In the genomic region with DNA sequence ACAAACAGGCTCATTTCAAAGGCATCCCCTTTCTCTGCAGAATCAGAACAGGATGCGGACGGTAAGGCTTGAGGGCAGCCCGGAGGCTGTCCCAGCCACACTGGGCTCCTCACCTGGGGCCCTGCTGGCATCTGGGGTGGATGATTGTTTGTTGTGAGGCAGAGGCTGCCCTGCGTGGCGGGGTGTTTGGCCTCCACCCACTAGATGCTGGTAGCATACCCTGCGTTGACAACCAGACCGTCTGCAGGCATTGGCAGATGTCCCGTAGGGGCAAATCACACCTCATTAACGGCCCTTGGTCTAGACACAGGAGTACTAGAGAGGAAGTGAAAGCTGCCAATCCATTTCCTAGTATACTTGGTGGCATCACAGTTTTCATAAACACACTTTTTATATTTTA, we compare ENCODE assay signal across 9 cellular contexts. TPM values are rescaled to one million over a fixed set of nuclear protein-coding genes. Genes with fewer than 3 reads are reported as not detected.
DNase-seq lines count a peak whose midpoint lies in the region; ATAC-seq, FAIRE-seq and TF ChIP-seq lines count a peak whose summit lies in the region.
"Had no signal": no experiment of that assay in that cellular context is flagged by ENCODE, and none has a peak within 500 bp of the region (broad histone marks: within the 10 kb centered on the region; RNA-seq: fewer than 3 reads in every experiment).

No MANE protein-coding gene starts in this region.

- H3K9me3 Mint-ChIP-seq in endodermal cell (no peaks in the 10 kb centered on the region), nephron progenitor cell (no peaks in the 10 kb centered on the region)

- no peak overlapping the region for H3K4me3 Mint-ChIP-seq in endodermal cell
- no peak overlapping the region for H3K4me3 Mint-ChIP-seq in nephron progenitor cell

- H3K27me3 Mint-ChIP-seq in endodermal cell (ENCODE audit: insufficient read depth) (peaks cover 2% of the 10 kb centered on the region), nephron progenitor cell (ENCODE audit: low read depth, poor library complexity) (peaks cover 23% of the 10 kb centered on the region)

- H3K4me1 Mint-ChIP-seq in endodermal cell (no peaks in the 10 kb centered on the region), nephron progenitor cell (peaks cover 17% of the 10 kb centered on the region)

- no peaks in the 10 kb centered on the region for H3K9me3 ChIP-seq in endodermal cell (ENCODE audit: control insufficient read depth, low read length)

- no peaks in the 10 kb centered on the region for H3K4me1 ChIP-seq in endodermal cell (ENCODE audit: control insufficient read depth, insufficient read depth, low read length)

- H3K27ac Mint-ChIP-seq in endodermal cell (no peak overlapping the region), nephron progenitor cell (no peak overlapping the region)

- H3K36me3 ChIP-seq in endodermal cell (ENCODE audit: control insufficient read depth, insufficient read depth, low read length), result no peaks in the 10 kb centered on the region

- TF ChIP-seq CTCF in endodermal cell (conservative IDR thresholded peaks at IDR 0.05), result no peak
- TF ChIP-seq CTCF in nephron progenitor cell (IDR thresholded peaks at IDR 0.05), result no peak

- ATAC-seq in GM21390 (IDR thresholded peaks at IDR 0.05; ENCODE audit: unreplicated experiment) (peak; percentile 89), HG03469 (IDR thresholded peaks at IDR 0.05; ENCODE audit: unreplicated experiment) (peak; percentile 87)

- H3K36me3 Mint-ChIP-seq in endodermal cell (ENCODE audit: low read depth) (peaks cover 1% of the 10 kb centered on the region), nephron progenitor cell (ENCODE audit: low read depth) (no peaks in the 10 kb centered on the region)

- DNase-seq in GM12892 (ENCODE audit: insufficient read length) (no peak), endodermal cell (peak; percentile 74), pons (ENCODE audit: low spot score) (no peak), GOT3 (lab: John Stamatoyannopoulos, UW) (no peak), NK-92 (lab: John Stamatoyannopoulos, UW; ENCODE audit: unreplicated experiment) (no peak), nephron progenitor cell (no peak)
- DNase-seq: SW 1271 had no signal

- no peak overlapping the region for H3K4me3 ChIP-seq in endodermal cell (ENCODE audit: low read length)

- no peaks in the 10 kb centered on the region for H3K27me3 ChIP-seq in endodermal cell (ENCODE audit: control insufficient read depth, insufficient read depth, low read length, poor library complexity, severe bottlenecking)

- TF ChIP-seq POLR2A in GM12892 (IDR thresholded peaks at IDR 0.05; ENCODE audit: low read depth, low read length), result no peak

- 82 to 95% methylated on average over 4 to 9 of the region's 9 CpGs for WGBS in endodermal cell (ENCODE audit: insufficient coverage in 1 of 2, insufficient read length in 1 of 2), 2 experiments

- FAIRE-seq in GM12892 (lab: Jason Lieb, UNC), result peak; percentile 74

- H3K9ac ChIP-seq in endodermal cell (ENCODE audit: extremely low read depth, low read length, poor library complexity, severe bottlenecking), result no peak overlapping the region

- no peak overlapping the region for H3K27ac ChIP-seq in endodermal cell (ENCODE audit: low read depth, low read length)

RNA-seq across cellular contexts. Expression of gene MBP, which starts 52.3 kb away (rescaled TPM):
- 26.6 TPM for polyA plus RNA-seq in GM12892 (2012; ENCODE audit: missing spikeins)
- total RNA-seq in endodermal cell, result 10 to 100 TPM; 16.3 to 19.0 TPM
- 2.6 TPM for polyA plus RNA-seq in endodermal cell (2013, experiment 1 of 2)
- 2.1 TPM for polyA plus RNA-seq in endodermal cell (2013, experiment 2 of 2)
